In the genomic region with DNA sequence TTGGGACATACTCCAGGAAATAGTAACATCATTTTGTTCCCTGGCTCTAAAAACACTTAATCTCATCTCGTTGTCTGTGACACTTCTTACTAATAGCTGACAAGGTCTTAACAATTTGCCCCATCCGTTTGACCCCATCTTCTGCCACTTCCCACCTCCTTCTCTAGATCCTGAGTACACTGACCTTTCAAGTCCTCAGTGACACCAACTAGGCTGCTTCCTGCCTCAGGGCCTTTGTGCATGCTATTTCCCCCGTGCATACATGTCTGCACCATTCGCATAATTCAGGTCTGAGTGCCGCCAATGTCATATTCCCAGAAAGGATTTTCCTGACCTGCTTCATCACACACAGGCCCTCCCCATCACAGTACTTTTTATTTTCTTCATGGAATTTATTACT, we compare ENCODE assay signal across 29 cellular contexts.
"Had no signal": no experiment of that assay in that cellular context is flagged by ENCODE, and none has a peak within 500 bp of the region (broad histone marks: within the 10 kb centered on the region; RNA-seq: fewer than 3 reads in every experiment).

No MANE protein-coding gene starts in this region.

- H3K4me1 Mint-ChIP-seq: central memory CD8-positive, alpha-beta T cell had no signal

- H3K36me3 ChIP-seq: left lung, lower lobe of right lung, right lobe of liver, thoracic aorta, vagina had no signal

- H3K4me3 ChIP-seq: left lung, lower lobe of right lung, right lobe of liver, thoracic aorta, vagina had no signal

- H3K27me3 ChIP-seq: right lobe of liver, vagina had no signal

- H3K4me3 Mint-ChIP-seq: activated CD8-positive, alpha-beta T cell treated with anti-CD3 and anti-CD28 coated beads for 36 hours; activated naive CD8-positive, alpha-beta T cell; central memory CD8-positive, alpha-beta T cell; natural killer cell had no signal

- H3K9me3 Mint-ChIP-seq: activated CD8-positive, alpha-beta T cell treated with anti-CD3 and anti-CD28 coated beads for 36 hours; activated T-helper 2 cell treated with anti-CD3 and anti-CD28 coated beads, Interferon-gamma antibody, Interleukin-2, Interleukin-4, amounts not matched to agents 10 μg/mL and 5 μg/mL and 100 μg/mL, durations not matched to agents 14 hours and 24 hours and 36 hours; central memory CD8-positive, alpha-beta T cell; natural killer cell had no signal

- H3K4me1 ChIP-seq: lower lobe of right lung, right lobe of liver, vagina had no signal

- H3K27ac Mint-ChIP-seq: activated CD8-positive, alpha-beta T cell treated with anti-CD3 and anti-CD28 coated beads for 36 hours; activated naive CD8-positive, alpha-beta T cell; activated T-helper 2 cell treated with anti-CD3 and anti-CD28 coated beads, Interferon-gamma antibody, Interleukin-2, Interleukin-4, amounts not matched to agents 10 μg/mL and 5 μg/mL and 100 μg/mL, durations not matched to agents 14 hours and 24 hours and 36 hours had no signal

- H3K9me3 ChIP-seq: left lung, lower lobe of right lung, right lobe of liver, thoracic aorta, vagina had no signal

- DNase-seq: activated CD4-positive, alpha-beta T cell treated with anti-CD3 and anti-CD28 coated beads, Interleukin-2, amount 50 U/mL, for 1 hour; activated CD8-positive, alpha-beta T cell treated with anti-CD3 and anti-CD28 coated beads for 36 hours; activated T-cell treated with anti-CD3 and anti-CD28 coated beads, Interleukin-2, amount 50 U/mL, for 48 hours; anterior cingulate cortex; effector CD8-positive, alpha-beta T cell; left lung; lower lobe of right lung; mesendoderm; natural killer cell; right lobe of liver; stimulated activated CD4-positive, alpha-beta T cell treated with anti-CD3 and anti-CD28 coated beads, Interleukin-12 subunit alpha, Interleukin-12 subunit beta, amount 100 ng/mL, for 4 hours; stimulated activated CD4-positive, alpha-beta T cell treated with anti-CD3 and anti-CD28 coated beads, Interleukin-4, amount 100 ng/mL, for 1 hour; stimulated activated naive CD8-positive, alpha-beta T cell treated with anti-CD3 and anti-CD28 coated beads, Interleukin-15, Interleukin-2, amounts not matched to agents 100 U/mL and 50 U/mL, for 24 hours; T-helper 9 cell; trophoblast cell had no signal

- FAIRE-seq: bronchial epithelial cell, colon, endometrium, frontal cortex, islet of Langerhans, TTC549 had no signal

- H3K27ac ChIP-seq: epithelial cell of prostate, lower lobe of right lung, right lobe of liver, thoracic aorta, vagina, VCaP had no signal

- ATAC-seq: activated CD4-positive, CD25-positive, alpha-beta regulatory T cell treated with anti-CD3 and anti-CD28 coated beads, Interleukin-2, amount 50 U/mL, for 24 hours; activated CD8-positive, alpha-beta T cell treated with anti-CD3 and anti-CD28 coated beads for 36 hours; left lung; lower lobe of right lung; natural killer cell; right lobe of liver; stimulated activated naive CD8-positive, alpha-beta T cell treated with anti-CD3 and anti-CD28 coated beads, Interleukin-15, Interleukin-2, amounts not matched to agents 100 U/mL and 50 U/mL, for 24 hours had no signal

- H3K36me3 Mint-ChIP-seq: activated naive CD8-positive, alpha-beta T cell; natural killer cell had no signal
